1 cellular context compared by ENCODE assay signal in genomic region chr5:5342784-5343183, GRCh38.
A peak's percentile ranks its signal among the peaks of the same experiment; 100 is the strongest.
TF ChIP-seq lines count a peak whose summit lies in the region.

No MANE protein-coding gene starts in this region.

TF ChIP-seq in HEK293, 187 proteins besides CTCF, POLR2A, EP300 and RAD21 (continued from another document and continues in another):
- TF ChIP-seq PRDM10 (tag by site-specific recombination; IDR thresholded peaks at IDR 0.05) (peak; percentile 66), ZNF133 (tag by site-specific recombination; IDR thresholded peaks at IDR 0.05) (no peak), ZNF148 (tag by site-specific recombination; IDR thresholded peaks at IDR 0.05; ENCODE audit: borderline replicate concordance) (no peak), ZBTB1 (tag by site-specific recombination; IDR thresholded peaks at IDR 0.05) (peak; percentile 59; the same call in 1 of the 2 replicates), ZNF202 (tag by site-specific recombination; IDR thresholded peaks at IDR 0.05; ENCODE audit: borderline replicate concordance) (no peak), ZNF558 (tag by site-specific recombination; IDR thresholded peaks at IDR 0.05) (no peak), MYNN (tag by site-specific recombination; IDR thresholded peaks at IDR 0.05; ENCODE audit: borderline replicate concordance) (no peak), ZNF623 (tag by site-specific recombination; IDR thresholded peaks at IDR 0.05) (no peak), ZNF184 (tag by site-specific recombination; IDR thresholded peaks at IDR 0.05) (peak; percentile 83), ZNF747 (tag by site-specific recombination; IDR thresholded peaks at IDR 0.05) (no peak), ZNF707 (tag by site-specific recombination; IDR thresholded peaks at IDR 0.05) (no peak), ZNF449 (tag by site-specific recombination; IDR thresholded peaks at IDR 0.05) (no peak), ZNF585B (tag by site-specific recombination; IDR thresholded peaks at IDR 0.05) (no peak), ZBTB20 (tag by site-specific recombination; IDR thresholded peaks at IDR 0.05) (no peak), IKZF3 (tag by site-specific recombination; IDR thresholded peaks at IDR 0.05) (no peak), YY2 (tag by site-specific recombination; IDR thresholded peaks at IDR 0.05) (no peak), KLF8 (tag by site-specific recombination; IDR thresholded peaks at IDR 0.05) (peak; percentile 85), ZNF398 (tag by site-specific recombination; IDR thresholded peaks at IDR 0.05) (peak; percentile 65), BCL11A (tag by site-specific recombination; IDR thresholded peaks at IDR 0.05; ENCODE audit: low read depth) (no peak), ZNF239 (tag by site-specific recombination; IDR thresholded peaks at IDR 0.05) (no peak), ZNF639 (tag by site-specific recombination; IDR thresholded peaks at IDR 0.05) (no peak), SP2 (tag by site-specific recombination; IDR thresholded peaks at IDR 0.05) (no peak), ZNF548 (tag by site-specific recombination; IDR thresholded peaks at IDR 0.05) (no peak), GLIS1 (tag by site-specific recombination; IDR thresholded peaks at IDR 0.05) (no peak), SETDB1 (IDR thresholded peaks at IDR 0.05; ENCODE audit: insufficient read length, low read length) (no peak), ZBTB7A (tag by site-specific recombination; IDR thresholded peaks at IDR 0.05; ENCODE audit: low read depth) (no peak), ZNF362 (tag by site-specific recombination; IDR thresholded peaks at IDR 0.05) (no peak), ZNF48 (tag by site-specific recombination; IDR thresholded peaks at IDR 0.05) (no peak), ZNF830 (tag by site-specific recombination; IDR thresholded peaks at IDR 0.05; ENCODE audit: low read depth) (no peak), ZNF843 (tag by site-specific recombination; IDR thresholded peaks at IDR 0.05) (peak; percentile 79), ZNF426 (tag by site-specific recombination; IDR thresholded peaks at IDR 0.05) (no peak), ZNF777 (tag by site-specific recombination; IDR thresholded peaks at IDR 0.05; ENCODE audit: borderline replicate concordance) (no peak), ZNF391 (tag by site-specific recombination; IDR thresholded peaks at IDR 0.05; ENCODE audit: borderline replicate concordance, low read depth) (no peak), ZNF776 (tag by site-specific recombination; IDR thresholded peaks at IDR 0.05; ENCODE audit: borderline replicate concordance) (no peak), YY1 (tag by site-specific recombination; IDR thresholded peaks at IDR 0.05) (no peak), ZXDB (tag by site-specific recombination; IDR thresholded peaks at IDR 0.05) (peak; percentile 72), ZNF341 (tag by site-specific recombination; IDR thresholded peaks at IDR 0.05; ENCODE audit: low read depth) (no peak), TRIM28 (IDR thresholded peaks at IDR 0.05; ENCODE audit: borderline replicate concordance, low read length) (no peak), ZNF16 (tag by site-specific recombination; IDR thresholded peaks at IDR 0.05; ENCODE audit: low read depth) (no peak), PBX3 (CRISPR knock-in tag; IDR thresholded peaks at IDR 0.05) (no peak), RBAK (tag by site-specific recombination; IDR thresholded peaks at IDR 0.05) (no peak), ZNF24 (tag by site-specific recombination; IDR thresholded peaks at IDR 0.05) (0 out of 2 replicates have a peak, but pooled peaks have one; percentile 13), ZBTB11 (tag by site-specific recombination; conservative IDR thresholded peaks at IDR 0.05; ENCODE audit: low read depth) (no peak), HIC1 (tag by site-specific recombination; IDR thresholded peaks at IDR 0.05) (no peak; the same call in 1 of the 2 replicates), BCL11B (tag by site-specific recombination; IDR thresholded peaks at IDR 0.05; ENCODE audit: low read depth) (no peak), ZNF624 (tag by site-specific recombination; IDR thresholded peaks at IDR 0.05) (no peak), ZNF214 (tag by site-specific recombination; IDR thresholded peaks at IDR 0.05; ENCODE audit: borderline replicate concordance) (no peak)
